1 cellular context compared by ENCODE assay signal in the genomic region with DNA sequence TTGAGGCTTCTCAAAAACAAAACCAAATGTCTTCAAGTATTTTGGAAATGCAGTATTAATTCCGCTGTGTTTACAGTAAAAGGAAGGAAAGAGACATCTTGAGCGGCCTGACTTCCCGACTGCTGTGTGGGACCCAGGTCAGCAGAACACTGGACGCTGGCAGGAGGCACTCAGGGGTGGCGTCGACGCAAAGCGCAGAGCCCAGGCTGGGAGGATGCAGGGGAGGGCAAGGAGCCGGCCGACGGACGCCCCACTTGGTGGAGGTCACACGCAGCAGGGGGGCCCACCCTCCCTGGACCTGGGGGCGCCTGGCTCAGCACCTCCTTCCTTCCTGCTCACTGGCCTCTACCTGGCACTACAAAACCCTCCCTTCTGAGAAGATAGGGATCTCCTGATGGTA.
TF ChIP-seq lines count a peak whose summit lies in the region.

No MANE protein-coding gene starts in this region.

TF ChIP-seq in WTC11, 78 proteins besides CTCF, POLR2A, EP300 and RAD21 (continued from another document):
- TF ChIP-seq, protein P1, sequence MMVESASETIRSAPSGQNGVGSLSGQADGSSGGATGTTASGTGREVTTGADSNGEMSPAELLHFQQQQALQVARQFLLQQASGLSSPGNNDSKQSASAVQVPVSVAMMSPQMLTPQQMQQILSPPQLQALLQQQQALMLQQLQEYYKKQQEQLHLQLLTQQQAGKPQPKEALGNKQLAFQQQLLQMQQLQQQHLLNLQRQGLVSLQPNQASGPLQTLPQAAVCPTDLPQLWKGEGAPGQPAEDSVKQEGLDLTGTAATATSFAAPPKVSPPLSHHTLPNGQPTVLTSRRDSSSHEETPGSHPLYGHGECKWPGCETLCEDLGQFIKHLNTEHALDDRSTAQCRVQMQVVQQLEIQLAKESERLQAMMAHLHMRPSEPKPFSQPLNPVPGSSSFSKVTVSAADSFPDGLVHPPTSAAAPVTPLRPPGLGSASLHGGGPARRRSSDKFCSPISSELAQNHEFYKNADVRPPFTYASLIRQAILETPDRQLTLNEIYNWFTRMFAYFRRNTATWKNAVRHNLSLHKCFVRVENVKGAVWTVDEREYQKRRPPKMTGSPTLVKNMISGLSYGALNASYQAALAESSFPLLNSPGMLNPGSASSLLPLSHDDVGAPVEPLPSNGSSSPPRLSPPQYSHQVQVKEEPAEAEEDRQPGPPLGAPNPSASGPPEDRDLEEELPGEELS (CRISPR knock-in tag; IDR thresholded peaks at IDR 0.05): no peak
